Comparison of ENCODE assay signal across 1 cellular context in genomic region chr1:47948126-47948525, GRCh38.
TF ChIP-seq lines count a peak whose summit lies in the region.

No MANE protein-coding gene starts in this region.

TF ChIP-seq in A549, 52 proteins besides CTCF, POLR2A, EP300 and RAD21:
- TF ChIP-seq ATOH8 (CRISPR knock-in tag; IDR thresholded peaks at IDR 0.05; ENCODE audit: low read depth) = no peak
- TF ChIP-seq MYC (IDR thresholded peaks at IDR 0.05; ENCODE audit: borderline replicate concordance, low read length) = no peak
- no peak for TF ChIP-seq RFX5 (IDR thresholded peaks at IDR 0.05)
- no peak for TF ChIP-seq JUN (IDR thresholded peaks at IDR 0.05)
- no peak for TF ChIP-seq PBX3 (IDR thresholded peaks at IDR 0.05)
- TF ChIP-seq ZNF302 (CRISPR knock-in tag; IDR thresholded peaks at IDR 0.05) = no peak
- no peak for TF ChIP-seq HDAC2 (IDR thresholded peaks at IDR 0.05)
- TF ChIP-seq USF2 (IDR thresholded peaks at IDR 0.05) = no peak
- TF ChIP-seq GATA3 (IDR thresholded peaks at IDR 0.05; ENCODE audit: borderline replicate concordance) = no peak
- no peak for TF ChIP-seq MAX (IDR thresholded peaks at IDR 0.05)
- no peak for TF ChIP-seq TP53 (CRISPR knock-in tag; IDR thresholded peaks at IDR 0.05)
- TF ChIP-seq HMGXB4 (CRISPR knock-in tag; IDR thresholded peaks at IDR 0.05; ENCODE audit: borderline replicate concordance) = no peak
- no peak for TF ChIP-seq E2F6 (IDR thresholded peaks at IDR 0.05; ENCODE audit: borderline replicate concordance, low read depth)
- TF ChIP-seq NFE2L2 (conservative IDR thresholded peaks at IDR 0.05; ENCODE audit: low read length) = no peak
- no peak for TF ChIP-seq BCL3 (IDR thresholded peaks at IDR 0.05)
- TF ChIP-seq CHD2 (IDR thresholded peaks at IDR 0.05; ENCODE audit: low read length, partially characterized antibody) = no peak
- no peak for TF ChIP-seq MAFK (IDR thresholded peaks at IDR 0.05; ENCODE audit: partially characterized antibody)
